8 cellular contexts compared by ENCODE assay signal in genomic region chr19:14250315-14250714, GRCh38. TPM values are rescaled to one million over a fixed set of nuclear protein-coding genes. Genes with fewer than 3 reads are reported as not detected.
DNase-seq lines count a peak whose midpoint lies in the region; ATAC-seq and TF ChIP-seq lines count a peak whose summit lies in the region.
"Not testable (repeated sequence)": the region's sequence is repeated elsewhere in the genome, so short reads cannot be mapped to it uniquely, and the experiment has no call there.

No MANE protein-coding gene starts in this region.

- not testable (repeated sequence) for H2BK120ac ChIP-seq in neuronal stem cell (ENCODE audit: low read depth, low read length)

- H3K23ac ChIP-seq in neuronal stem cell (ENCODE audit: low read depth, low read length, poor library complexity): not testable (repeated sequence)

- not testable (repeated sequence) for H3K4me2 ChIP-seq in neuronal stem cell (ENCODE audit: insufficient read depth, low read length, poor library complexity, severe bottlenecking)

- not testable (repeated sequence) for DNase-seq in CD8-positive, alpha-beta memory T cell; SK-N-MC (ENCODE audit: low read depth, low spot score); activated CD8-positive, alpha-beta T cell treated with anti-CD3 and anti-CD28 coated beads for 36 hours; activated naive CD8-positive, alpha-beta T cell treated with anti-CD3 and anti-CD28 coated beads, Interleukin-2, amount 50 U/mL, for 24 hours; endothelial cell (ENCODE audit: low spot score); naive thymus-derived CD4-positive, alpha-beta T cell; neuronal stem cell (ENCODE audit: low spot score); stimulated activated naive CD8-positive, alpha-beta T cell treated with anti-CD3 and anti-CD28 coated beads, Interleukin-15, amount 100 ng/mL, for 72 hours

- not testable (repeated sequence) for H3K4me3 ChIP-seq in CD8-positive, alpha-beta memory T cell (ENCODE audit: low read length); SK-N-MC; naive thymus-derived CD4-positive, alpha-beta T cell (ENCODE audit: low read length); neuronal stem cell (ENCODE audit: low read length in 2 of 2)

- H2BK12ac ChIP-seq in neuronal stem cell (ENCODE audit: low read length): not testable (repeated sequence)

- H2BK5ac ChIP-seq in neuronal stem cell (ENCODE audit: low read length): not testable (repeated sequence)

- H3K4ac ChIP-seq in neuronal stem cell (ENCODE audit: low read length): not testable (repeated sequence)

- not testable (repeated sequence) for H3K9me3 ChIP-seq in CD8-positive, alpha-beta memory T cell (ENCODE audit: low read length); SK-N-MC (ENCODE audit: low read depth, low read length); naive thymus-derived CD4-positive, alpha-beta T cell (ENCODE audit: control insufficient read depth in 2 of 3, low read length in 3 of 3); neuronal stem cell (replicated peaks in 1 of 2; ENCODE audit: control insufficient read depth in 2 of 2, insufficient read depth in 1 of 2, low read depth in 1 of 2, low read length in 2 of 2)

- H3K79me1 ChIP-seq in neuronal stem cell (ENCODE audit: low read depth, low read length): not testable (repeated sequence)

- H3K14ac ChIP-seq in neuronal stem cell (ENCODE audit: low read length): not testable (repeated sequence)

- POLR2A ChIA-PET in CD8-positive, alpha-beta memory T cell (lab: Charles Lee): not testable (repeated sequence)
- POLR2A ChIA-PET in activated CD8-positive, alpha-beta T cell treated with anti-CD3 and anti-CD28 coated beads for 36 hours (lab: Charles Lee): interaction anchor here (0.6 kb wide), 1 partner anchor 596 kb away, joined by 3 read pairs; no protein-coding TSS in a partner anchor
- POLR2A ChIA-PET in naive thymus-derived CD4-positive, alpha-beta T cell (lab: Charles Lee): interaction anchor here (0.7 kb wide), 2 partner anchors 24 to 1104 kb away, joined by 3 to 6 read pairs; no protein-coding TSS in a partner anchor

- not testable (repeated sequence) for ATAC-seq in activated CD8-positive, alpha-beta T cell treated with anti-CD3 and anti-CD28 coated beads for 36 hours; activated naive CD8-positive, alpha-beta T cell treated with anti-CD3 and anti-CD28 coated beads, Interleukin-2, amount 50 U/mL, for 24 hours; naive thymus-derived CD4-positive, alpha-beta T cell; stimulated activated naive CD8-positive, alpha-beta T cell treated with anti-CD3 and anti-CD28 coated beads, Interleukin-15, amount 100 ng/mL, for 72 hours

- H3K36me3 Mint-ChIP-seq in CD8-positive, alpha-beta memory T cell; activated CD8-positive, alpha-beta T cell treated with anti-CD3 and anti-CD28 coated beads for 36 hours (ENCODE audit: low read depth); activated naive CD8-positive, alpha-beta T cell treated with anti-CD3 and anti-CD28 coated beads, Interleukin-2, amount 50 U/mL, for 24 hours (ENCODE audit: low read depth); endothelial cell (ENCODE audit: low read depth, unreplicated experiment); naive thymus-derived CD4-positive, alpha-beta T cell: not testable (repeated sequence)

- not testable (repeated sequence) for H3K36me3 ChIP-seq in CD8-positive, alpha-beta memory T cell (ENCODE audit: insufficient read depth, low read length); SK-N-MC (ENCODE audit: insufficient read depth, low read length); naive thymus-derived CD4-positive, alpha-beta T cell (ENCODE audit: control insufficient read depth in 2 of 3, insufficient read depth in 3 of 3, low read length in 3 of 3); neuronal stem cell (replicated peaks in 1 of 2; ENCODE audit: control insufficient read depth in 2 of 2, insufficient read depth in 2 of 2, low read length in 2 of 2)

- H2AK5ac ChIP-seq in neuronal stem cell (ENCODE audit: low read depth, low read length): not testable (repeated sequence)

- H3K4me3 Mint-ChIP-seq in CD8-positive, alpha-beta memory T cell: peak overlapping the region; percentile 18 to 76 (median 62)
- H3K4me3 Mint-ChIP-seq in activated CD8-positive, alpha-beta T cell treated with anti-CD3 and anti-CD28 coated beads for 36 hours: peak overlapping the region; percentile 14
- not testable (repeated sequence) for H3K4me3 Mint-ChIP-seq in activated naive CD8-positive, alpha-beta T cell treated with anti-CD3 and anti-CD28 coated beads, Interleukin-2, amount 50 U/mL, for 24 hours
- peak overlapping the region; percentile 60 for H3K4me3 Mint-ChIP-seq in endothelial cell (ENCODE audit: unreplicated experiment)
- peak overlapping the region; percentile 22 to 81 (median 69) for H3K4me3 Mint-ChIP-seq in naive thymus-derived CD4-positive, alpha-beta T cell
- peak overlapping the region; percentile 32 to 44 for H3K4me3 Mint-ChIP-seq in stimulated activated naive CD8-positive, alpha-beta T cell treated with anti-CD3 and anti-CD28 coated beads, Interleukin-15, amount 100 ng/mL, for 72 hours

- peaks cover 6 to 12% (median 7%) of the 10 kb centered on the region in 3 donors for H3K4me1 Mint-ChIP-seq in CD8-positive, alpha-beta memory T cell
- peaks cover 12% of the 10 kb centered on the region for H3K4me1 Mint-ChIP-seq in activated CD8-positive, alpha-beta T cell treated with anti-CD3 and anti-CD28 coated beads for 36 hours (ENCODE audit: low read depth)
- peaks cover 26% of the 10 kb centered on the region for H3K4me1 Mint-ChIP-seq in activated naive CD8-positive, alpha-beta T cell treated with anti-CD3 and anti-CD28 coated beads, Interleukin-2, amount 50 U/mL, for 24 hours
- peaks cover 14% of the 10 kb centered on the region for H3K4me1 Mint-ChIP-seq in endothelial cell (ENCODE audit: unreplicated experiment)
- H3K4me1 Mint-ChIP-seq in naive thymus-derived CD4-positive, alpha-beta T cell: peaks cover 4 to 16% (median 13%) of the 10 kb centered on the region in 7 donors
- H3K4me1 Mint-ChIP-seq in stimulated activated naive CD8-positive, alpha-beta T cell treated with anti-CD3 and anti-CD28 coated beads, Interleukin-15, amount 100 ng/mL, for 72 hours: peaks cover 28% of the 10 kb centered on the region

- H3K9me3 Mint-ChIP-seq in CD8-positive, alpha-beta memory T cell; activated CD8-positive, alpha-beta T cell treated with anti-CD3 and anti-CD28 coated beads for 36 hours; activated naive CD8-positive, alpha-beta T cell treated with anti-CD3 and anti-CD28 coated beads, Interleukin-2, amount 50 U/mL, for 24 hours; endothelial cell (ENCODE audit: unreplicated experiment); naive thymus-derived CD4-positive, alpha-beta T cell; stimulated activated naive CD8-positive, alpha-beta T cell treated with anti-CD3 and anti-CD28 coated beads, Interleukin-15, amount 100 ng/mL, for 72 hours: not testable (repeated sequence)

- intact Hi-C loops in activated CD8-positive, alpha-beta T cell treated with anti-CD3 and anti-CD28 coated beads for 36 hours (cut with micrococcal nuclease); naive thymus-derived CD4-positive, alpha-beta T cell (cut with micrococcal nuclease): not testable (repeated sequence)

- H3K9ac ChIP-seq in SK-N-MC (ENCODE audit: insufficient read length); neuronal stem cell (ENCODE audit: low read depth, low read length, poor library complexity): not testable (repeated sequence)

- CTCF ChIA-PET in CD8-positive, alpha-beta memory T cell (lab: Charles Lee); activated CD8-positive, alpha-beta T cell treated with anti-CD3 and anti-CD28 coated beads for 36 hours (lab: Charles Lee); naive thymus-derived CD4-positive, alpha-beta T cell (lab: Charles Lee): not testable (repeated sequence)

- WGBS in neuronal stem cell (ENCODE audit: extremely low coverage in 2 of 2, insufficient read length in 2 of 2, insufficient replicate concordance in 1 of 2), 2 donors: no CpG with 5 or more reads among the region's 10 CpGs

- not testable (repeated sequence) for H2AFZ ChIP-seq in neuronal stem cell (ENCODE audit: low read length)

- not testable (repeated sequence) for H4K91ac ChIP-seq in neuronal stem cell (ENCODE audit: low read depth, low read length, poor library complexity)

- not testable (repeated sequence) for H4K8ac ChIP-seq in neuronal stem cell (ENCODE audit: low read depth, low read length)

- TF ChIP-seq CTCF in activated CD8-positive, alpha-beta T cell treated with anti-CD3 and anti-CD28 coated beads for 36 hours (IDR thresholded peaks at IDR 0.05); endothelial cell (IDR thresholded peaks at IDR 0.05; ENCODE audit: unreplicated experiment): not testable (repeated sequence)

- not testable (repeated sequence) for H3K4me1 ChIP-seq in CD8-positive, alpha-beta memory T cell (ENCODE audit: insufficient read depth, low read length); naive thymus-derived CD4-positive, alpha-beta T cell (ENCODE audit: control insufficient read depth in 2 of 2, insufficient read depth in 2 of 2, low read length in 2 of 2); neuronal stem cell (ENCODE audit: control insufficient read depth in 2 of 2, insufficient read depth in 1 of 2, low read depth in 1 of 2, low read length in 2 of 2)

- not testable (repeated sequence) for H2BK15ac ChIP-seq in neuronal stem cell (ENCODE audit: low read length)

- H3K27me3 Mint-ChIP-seq in CD8-positive, alpha-beta memory T cell; activated CD8-positive, alpha-beta T cell treated with anti-CD3 and anti-CD28 coated beads for 36 hours; activated naive CD8-positive, alpha-beta T cell treated with anti-CD3 and anti-CD28 coated beads, Interleukin-2, amount 50 U/mL, for 24 hours; naive thymus-derived CD4-positive, alpha-beta T cell; stimulated activated naive CD8-positive, alpha-beta T cell treated with anti-CD3 and anti-CD28 coated beads, Interleukin-15, amount 100 ng/mL, for 72 hours: not testable (repeated sequence)
- peaks cover 13% of the 10 kb centered on the region for H3K27me3 Mint-ChIP-seq in endothelial cell (ENCODE audit: unreplicated experiment)

- not testable (repeated sequence) for H3K27me3 ChIP-seq in CD8-positive, alpha-beta memory T cell (ENCODE audit: insufficient read depth, low read length, poor library complexity, severe bottlenecking); naive thymus-derived CD4-positive, alpha-beta T cell (ENCODE audit: control insufficient read depth in 2 of 2, insufficient read depth in 2 of 2, low read length in 2 of 2); neuronal stem cell (ENCODE audit: control insufficient read depth in 3 of 3, insufficient read depth in 3 of 3, low read depth in 1 of 3, low read length in 3 of 3)

- peak overlapping the region; percentile 56 for H3K18ac ChIP-seq in neuronal stem cell (ENCODE audit: low read length)

- H3K27ac Mint-ChIP-seq in CD8-positive, alpha-beta memory T cell; activated CD8-positive, alpha-beta T cell treated with anti-CD3 and anti-CD28 coated beads for 36 hours: not testable (repeated sequence)
- peak overlapping the region; percentile 57 for H3K27ac Mint-ChIP-seq in activated naive CD8-positive, alpha-beta T cell treated with anti-CD3 and anti-CD28 coated beads, Interleukin-2, amount 50 U/mL, for 24 hours
- H3K27ac Mint-ChIP-seq in endothelial cell (ENCODE audit: unreplicated experiment): peak overlapping the region; percentile 37
- H3K27ac Mint-ChIP-seq in naive thymus-derived CD4-positive, alpha-beta T cell: peak overlapping the region in 7 of 9 donors; percentile 2 to 82 (median 49)
- H3K27ac Mint-ChIP-seq in stimulated activated naive CD8-positive, alpha-beta T cell treated with anti-CD3 and anti-CD28 coated beads, Interleukin-15, amount 100 ng/mL, for 72 hours: peak overlapping the region in 1 of 2 donors; percentile 29

- H3K27ac ChIP-seq in CD8-positive, alpha-beta memory T cell (ENCODE audit: low read depth, low read length); naive thymus-derived CD4-positive, alpha-beta T cell (ENCODE audit: low read depth, low read length); neuronal stem cell (replicated peaks; ENCODE audit: low read length): not testable (repeated sequence)
- 0 out of 2 replicates have a peak overlapping the region, but pooled peaks have one; percentile 46 for H3K27ac ChIP-seq in SK-N-MC

RNA-seq across cellular contexts. Expression of gene ADGRL1, which starts 44.3 kb away (rescaled TPM):
- total RNA-seq in CD8-positive, alpha-beta memory T cell: 1 to 10 TPM; 5.8 TPM
- 0.81 TPM for polyA plus RNA-seq in CD8-positive, alpha-beta memory T cell
- total RNA-seq in activated CD8-positive, alpha-beta T cell treated with anti-CD3 and anti-CD28 coated beads for 36 hours: 10 to 100 TPM; 11.8 to 14.5 TPM
- 32.9 TPM for total RNA-seq in endothelial cell (ENCODE audit: unreplicated experiment)
- 10 to 100 TPM; 12.4 to 39.4 (median 37.8) TPM for total RNA-seq in naive thymus-derived CD4-positive, alpha-beta T cell
- 1 to 10 TPM in 1 of 2 donors, under 1 TPM in 1; 0.72 to 3.0 TPM for polyA plus RNA-seq in naive thymus-derived CD4-positive, alpha-beta T cell
- polyA plus RNA-seq in neuronal stem cell (2013, experiment 1 of 2): 41.4 TPM
- 42.1 TPM for polyA plus RNA-seq in neuronal stem cell (2013, experiment 2 of 2)
